ENCODE assay signal across 15 cellular contexts in the genomic region with DNA sequence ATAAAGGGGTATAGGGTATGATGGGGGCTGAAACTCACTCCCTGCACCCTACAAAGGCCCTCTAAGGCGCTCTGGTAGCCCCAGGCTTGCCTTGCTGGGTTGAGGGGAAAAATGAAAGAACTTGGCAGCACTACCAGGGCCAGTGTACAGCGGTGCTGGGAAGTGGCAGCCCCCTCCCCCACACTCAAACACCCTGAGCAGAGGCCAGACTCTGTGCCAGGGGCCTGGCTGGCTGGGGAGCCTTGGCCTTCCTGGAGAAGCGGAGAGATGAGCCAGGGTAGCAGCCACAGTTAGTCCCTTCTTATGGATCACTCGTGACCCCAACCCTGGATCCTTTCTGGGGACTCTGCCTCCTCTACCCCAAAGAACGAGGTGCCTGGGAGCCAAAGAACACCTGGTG. TPM values are rescaled to one million over a fixed set of nuclear protein-coding genes. Genes with fewer than 3 reads are reported as not detected.
A peak's percentile ranks its signal among the peaks of the same experiment; 100 is the strongest.
DNase-seq lines count a peak whose midpoint lies in the region; ATAC-seq and TF ChIP-seq lines count a peak whose summit lies in the region.
"Had no signal": no experiment of that assay in that cellular context is flagged by ENCODE, and none has a peak within 500 bp of the region (broad histone marks: within the 10 kb centered on the region; RNA-seq: fewer than 3 reads in every experiment).

No MANE protein-coding gene starts in this region.

- H3K27me3 Mint-ChIP-seq in CD4-positive, alpha-beta memory T cell, result no peaks in the 10 kb centered on the region
- no peaks in the 10 kb centered on the region for H3K27me3 Mint-ChIP-seq in activated T-helper 1 cell treated with anti-CD3 and anti-CD28 coated beads, Interleukin-12 subunit alpha, Interleukin-12 subunit beta, Interleukin-2, Interleukin-4 antibody, amounts not matched to agents 30 ng/mL and 10 ng/mL and 1 ng/mL, durations not matched to agents 14 hours and 24 hours and 36 hours (ENCODE audit: insufficient read depth)
- H3K27me3 Mint-ChIP-seq in naive B cell (no peaks in the 10 kb centered on the region), HFFc6 (ENCODE audit: insufficient read depth) (no peaks in the 10 kb centered on the region; the same call in 1 of the 2 replicates), endothelial cell (ENCODE audit: unreplicated experiment) (peaks cover 4% of the 10 kb centered on the region)
- H3K27me3 Mint-ChIP-seq: stimulated activated naive CD8-positive, alpha-beta T cell treated with anti-CD3 and anti-CD28 coated beads, Interleukin-15, Interleukin-2, amounts not matched to agents 100 ng/mL and 50 ng/mL, for 24 hours had no signal

- intact Hi-C loops in CD4-positive, alpha-beta memory T cell (cut with micrococcal nuclease), result no loop called here
- intact Hi-C loops in activated T-helper 1 cell treated with anti-CD3 and anti-CD28 coated beads, Interleukin-12 subunit alpha, Interleukin-12 subunit beta, Interleukin-2, Interleukin-4 antibody, amounts not matched to agents 30 ng/mL and 10 ng/mL and 1 ng/mL, durations not matched to agents 14 hours and 24 hours and 36 hours (cut with micrococcal nuclease), result loop anchor here (5.0 kb wide), 1 partner anchor 114 kb away; a partner anchor contains a TSS

- ATAC-seq in naive B cell (ENCODE audit: low read depth in 2 of 2), result no peak

- no peaks in the 10 kb centered on the region for H3K27me3 ChIP-seq in CD4-positive, alpha-beta memory T cell (ENCODE audit: insufficient read depth, low read length)
- no peaks in the 10 kb centered on the region for H3K27me3 ChIP-seq in MG63

- H3K4me3 ChIP-seq in CD4-positive, alpha-beta memory T cell (ENCODE audit: low read length in 2 of 2), result no peak overlapping the region
- H3K4me3 ChIP-seq in MG63, result no peak overlapping the region

- H3K4me1 Mint-ChIP-seq in CD4-positive, alpha-beta memory T cell, result peaks cover 15 to 39% (median 26%) of the 10 kb centered on the region in 4 donors
- H3K4me1 Mint-ChIP-seq in activated T-helper 1 cell treated with anti-CD3 and anti-CD28 coated beads, Interleukin-12 subunit alpha, Interleukin-12 subunit beta, Interleukin-2, Interleukin-4 antibody, amounts not matched to agents 30 ng/mL and 10 ng/mL and 1 ng/mL, durations not matched to agents 14 hours and 24 hours and 36 hours (ENCODE audit: low read depth), result peaks cover 26% of the 10 kb centered on the region
- peaks cover 33 to 62% (median 52%) of the 10 kb centered on the region in 3 donors for H3K4me1 Mint-ChIP-seq in naive B cell
- peaks cover 12% of the 10 kb centered on the region; the same call in 1 of the 2 replicates for H3K4me1 Mint-ChIP-seq in HFFc6 (ENCODE audit: low read depth)
- H3K4me1 Mint-ChIP-seq in endothelial cell (ENCODE audit: unreplicated experiment), result peaks cover 10% of the 10 kb centered on the region

- POLR2A ChIA-PET in CD4-positive, alpha-beta memory T cell (lab: Charles Lee; ENCODE audit: partially characterized antibody), result interaction anchor here (0.7 to 30.4 kb wide), 13 partner anchors 12 to 113 kb away, joined by 3 to 900 read pairs (median 21); a partner anchor contains a TSS

- H3K36me3 Mint-ChIP-seq in CD4-positive, alpha-beta memory T cell, result peaks cover 0 to 7% of the 10 kb centered on the region in 2 donors
- H3K36me3 Mint-ChIP-seq in activated T-helper 1 cell treated with anti-CD3 and anti-CD28 coated beads, Interleukin-12 subunit alpha, Interleukin-12 subunit beta, Interleukin-2, Interleukin-4 antibody, amounts not matched to agents 30 ng/mL and 10 ng/mL and 1 ng/mL, durations not matched to agents 14 hours and 24 hours and 36 hours (ENCODE audit: low read depth), result peaks cover 6% of the 10 kb centered on the region
- H3K36me3 Mint-ChIP-seq in naive B cell (no peaks in the 10 kb centered on the region), HFFc6 (ENCODE audit: low read depth) (peaks cover 4% of the 10 kb centered on the region; the same call in 1 of the 2 replicates), endothelial cell (ENCODE audit: low read depth, unreplicated experiment) (no peaks in the 10 kb centered on the region)

- H3K27ac ChIP-seq in 22Rv1, result peak overlapping the region; percentile 98
- H3K27ac ChIP-seq in CD4-positive, alpha-beta memory T cell (ENCODE audit: low read depth, low read length), result no peak overlapping the region

- peaks cover 48% of the 10 kb centered on the region for H3K4me1 ChIP-seq in CD4-positive, alpha-beta memory T cell (ENCODE audit: insufficient read depth, low read length)

- H3K9me3 ChIP-seq in CD4-positive, alpha-beta memory T cell (ENCODE audit: control insufficient read depth in 1 of 2, low read length in 2 of 2), result no peaks in the 10 kb centered on the region
- H3K9me3 ChIP-seq in MG63, result no peaks in the 10 kb centered on the region

- CTCF ChIA-PET in CD4-positive, alpha-beta memory T cell (lab: Charles Lee; ENCODE audit: partially characterized antibody), result interaction anchor here (0.9 to 4.8 kb wide), 5 partner anchors 29 to 115 kb away, joined by 3 to 38 read pairs (median 4); a partner anchor contains a TSS

- no peak for DNase-seq in CD4-positive, alpha-beta memory T cell
- DNase-seq in activated T-helper 1 cell treated with anti-CD3 and anti-CD28 coated beads, Interleukin-12 subunit alpha, Interleukin-12 subunit beta, Interleukin-2, Interleukin-4 antibody, amounts not matched to agents 30 ng/mL and 10 ng/mL and 1 ng/mL, durations not matched to agents 14 hours and 24 hours and 36 hours (ENCODE audit: low spot score), result no peak
- DNase-seq in naive B cell (no peak), HFFc6 (no peak), endothelial cell (ENCODE audit: low spot score) (no peak), MG63 (no peak)
- DNase-seq in activated CD4-positive, CD25-positive, alpha-beta regulatory T cell (lab: John Stamatoyannopoulos, UW), result no peak
- DNase-seq: activated gamma-delta T cell; cerebellar nuclear complex; PC-9; stimulated activated CD4-positive, alpha-beta T cell treated with anti-CD3 and anti-CD28 coated beads, Interleukin-4, amount 100 ng/mL, for 1 hour had no signal

- peak overlapping the region in 2 of 8 donors; percentile 29 to 38 for H3K4me3 Mint-ChIP-seq in CD4-positive, alpha-beta memory T cell
- H3K4me3 Mint-ChIP-seq in activated T-helper 1 cell treated with anti-CD3 and anti-CD28 coated beads, Interleukin-12 subunit alpha, Interleukin-12 subunit beta, Interleukin-2, Interleukin-4 antibody, amounts not matched to agents 30 ng/mL and 10 ng/mL and 1 ng/mL, durations not matched to agents 14 hours and 24 hours and 36 hours, result peak overlapping the region; percentile 91
- H3K4me3 Mint-ChIP-seq in naive B cell, result peak overlapping the region in 6 of 8 donors; percentile 51 to 93 (median 76)
- H3K4me3 Mint-ChIP-seq in HFFc6, result no peak overlapping the region
- H3K4me3 Mint-ChIP-seq in endothelial cell (ENCODE audit: unreplicated experiment), result no peak overlapping the region

- no peaks in the 10 kb centered on the region for H3K9me3 Mint-ChIP-seq in CD4-positive, alpha-beta memory T cell
- H3K9me3 Mint-ChIP-seq in activated T-helper 1 cell treated with anti-CD3 and anti-CD28 coated beads, Interleukin-12 subunit alpha, Interleukin-12 subunit beta, Interleukin-2, Interleukin-4 antibody, amounts not matched to agents 30 ng/mL and 10 ng/mL and 1 ng/mL, durations not matched to agents 14 hours and 24 hours and 36 hours, result no peaks in the 10 kb centered on the region
- H3K9me3 Mint-ChIP-seq in naive B cell (no peaks in the 10 kb centered on the region), HFFc6 (no peaks in the 10 kb centered on the region), endothelial cell (ENCODE audit: unreplicated experiment) (no peaks in the 10 kb centered on the region)
- H3K9me3 Mint-ChIP-seq: stimulated activated naive CD8-positive, alpha-beta T cell treated with anti-CD3 and anti-CD28 coated beads, Interleukin-15, Interleukin-2, amounts not matched to agents 100 ng/mL and 50 ng/mL, for 24 hours had no signal

- H3K36me3 ChIP-seq in CD4-positive, alpha-beta memory T cell (ENCODE audit: insufficient read depth, low read length), result no peaks in the 10 kb centered on the region
- H3K36me3 ChIP-seq in MG63, result no peaks in the 10 kb centered on the region

- peak overlapping the region in 5 of 7 donors; percentile 30 to 79 (median 70) for H3K27ac Mint-ChIP-seq in CD4-positive, alpha-beta memory T cell
- peak overlapping the region; percentile 65 for H3K27ac Mint-ChIP-seq in activated T-helper 1 cell treated with anti-CD3 and anti-CD28 coated beads, Interleukin-12 subunit alpha, Interleukin-12 subunit beta, Interleukin-2, Interleukin-4 antibody, amounts not matched to agents 30 ng/mL and 10 ng/mL and 1 ng/mL, durations not matched to agents 14 hours and 24 hours and 36 hours
- H3K27ac Mint-ChIP-seq in naive B cell, result peak overlapping the region in 1 of 6 donors; percentile 89
- H3K27ac Mint-ChIP-seq in HFFc6, result no peak overlapping the region
- no peak overlapping the region for H3K27ac Mint-ChIP-seq in endothelial cell (ENCODE audit: unreplicated experiment)

- TF ChIP-seq CTCF in 22Rv1 (IDR thresholded peaks at IDR 0.05), result no peak
- TF ChIP-seq CTCF in HFFc6 (IDR thresholded peaks at IDR 0.05), result no peak
- no peak for TF ChIP-seq CTCF in endothelial cell (IDR thresholded peaks at IDR 0.05; ENCODE audit: unreplicated experiment)

RNA-seq across cellular contexts. Expression of a gene that starts 2.7 kb away (rescaled TPM):
- 10 to 100 TPM; 90.1 to 99.1 TPM for total RNA-seq in CD4-positive, alpha-beta memory T cell
- polyA plus RNA-seq in CD4-positive, alpha-beta memory T cell, result 100 to 1,000 TPM; 152 to 162 TPM
- 55.1 and 61.4 TPM in 2 replicates for total RNA-seq in activated T-helper 1 cell treated with anti-CD3 and anti-CD28 coated beads, Interleukin-12 subunit alpha, Interleukin-12 subunit beta, Interleukin-2, Interleukin-4 antibody, amounts not matched to agents 30 ng/mL and 10 ng/mL and 1 ng/mL, durations not matched to agents 14 hours and 24 hours and 36 hours
- polyA plus RNA-seq in naive B cell (ENCODE audit: low read depth in 6 of 6), result 100 to 1,000 TPM; 183 to 250 (median 221) TPM
- 10 to 100 TPM; 28.5 to 43.7 (median 32.2) TPM for total RNA-seq in HFFc6 (2021; fragmentation: NEBNext Ultra II Directional; extraction: Animal tissue kit (Norgen Biotek cat#: 25700))
- 47.4 TPM for total RNA-seq in endothelial cell (ENCODE audit: unreplicated experiment)
- 39.4 and 44.2 TPM in 2 replicates for total RNA-seq in MG63 (2014; rRNA removed; shearing (Covaris generic); ENCODE audit: low replicate concordance)

RNA-seq across cellular contexts. Expression of a gene that starts 11.2 kb away (rescaled TPM):
- total RNA-seq in CD4-positive, alpha-beta memory T cell, result 1 to 10 TPM; 1.4 to 2.3 TPM
- polyA plus RNA-seq in CD4-positive, alpha-beta memory T cell, result under 1 TPM; 0.27 to 0.84 TPM
- 0.86 and 0.96 TPM in 2 replicates for total RNA-seq in activated T-helper 1 cell treated with anti-CD3 and anti-CD28 coated beads, Interleukin-12 subunit alpha, Interleukin-12 subunit beta, Interleukin-2, Interleukin-4 antibody, amounts not matched to agents 30 ng/mL and 10 ng/mL and 1 ng/mL, durations not matched to agents 14 hours and 24 hours and 36 hours
- polyA plus RNA-seq in naive B cell (ENCODE audit: low read depth in 6 of 6), result 1 to 10 TPM in 5 of 6 donors, not detected in 1; 1.5 to 6.8 (median 2.1) TPM
- not detected for total RNA-seq in HFFc6 (2021; fragmentation: NEBNext Ultra II Directional; extraction: Animal tissue kit (Norgen Biotek cat#: 25700))
- not detected for total RNA-seq in endothelial cell (ENCODE audit: unreplicated experiment)
- 0.26 and 3.0 TPM in 2 replicates for total RNA-seq in MG63 (2014; rRNA removed; shearing (Covaris generic); ENCODE audit: low replicate concordance)
- total RNA-seq: renal cortical epithelial cell had no signal

RNA-seq across cellular contexts. Expression of a gene that starts 13.8 kb away (rescaled TPM):
- total RNA-seq in CD4-positive, alpha-beta memory T cell, result not detected
- 1 to 10 TPM in 1 of 2 donors, under 1 TPM in 1; 0.35 to 1.7 TPM for polyA plus RNA-seq in CD4-positive, alpha-beta memory T cell
- not detected in 2 replicates for total RNA-seq in activated T-helper 1 cell treated with anti-CD3 and anti-CD28 coated beads, Interleukin-12 subunit alpha, Interleukin-12 subunit beta, Interleukin-2, Interleukin-4 antibody, amounts not matched to agents 30 ng/mL and 10 ng/mL and 1 ng/mL, durations not matched to agents 14 hours and 24 hours and 36 hours
- 1 to 10 TPM in 5 of 6 donors, not detected in 1; 1.1 to 2.5 (median 1.7) TPM for polyA plus RNA-seq in naive B cell (ENCODE audit: low read depth in 6 of 6)
- total RNA-seq in HFFc6 (2021; fragmentation: NEBNext Ultra II Directional; extraction: Animal tissue kit (Norgen Biotek cat#: 25700)), result not detected
- not detected for total RNA-seq in endothelial cell (ENCODE audit: unreplicated experiment)
- total RNA-seq in MG63 (2014; rRNA removed; shearing (Covaris generic); ENCODE audit: low replicate concordance), result not detected in 2 replicates
- total RNA-seq: mucosa of gallbladder, PC-9, renal cortical epithelial cell had no signal

RNA-seq across cellular contexts. Expression of a gene that starts 16.5 kb away (rescaled TPM):
- 100 to 1,000 TPM; 131 to 132 TPM for total RNA-seq in CD4-positive, alpha-beta memory T cell
- 100 to 1,000 TPM; 152 to 185 TPM for polyA plus RNA-seq in CD4-positive, alpha-beta memory T cell
- total RNA-seq in activated T-helper 1 cell treated with anti-CD3 and anti-CD28 coated beads, Interleukin-12 subunit alpha, Interleukin-12 subunit beta, Interleukin-2, Interleukin-4 antibody, amounts not matched to agents 30 ng/mL and 10 ng/mL and 1 ng/mL, durations not matched to agents 14 hours and 24 hours and 36 hours, result 200 and 203 TPM in 2 replicates
- polyA plus RNA-seq in naive B cell (ENCODE audit: low read depth in 6 of 6), result 100 to 1,000 TPM in 4 of 6 donors, 10 to 100 TPM in 2; 86.8 to 149 (median 120) TPM
- 10 to 100 TPM; 53.0 to 59.4 (median 55.1) TPM for total RNA-seq in HFFc6 (2021; fragmentation: NEBNext Ultra II Directional; extraction: Animal tissue kit (Norgen Biotek cat#: 25700))
- 32.9 TPM for total RNA-seq in endothelial cell (ENCODE audit: unreplicated experiment)
- total RNA-seq in MG63 (2014; rRNA removed; shearing (Covaris generic); ENCODE audit: low replicate concordance), result 85.1 and 122 TPM in 2 replicates

RNA-seq across cellular contexts. Expression of a gene that starts 23.1 kb away (rescaled TPM):
- total RNA-seq in CD4-positive, alpha-beta memory T cell, result 10 to 100 TPM; 22.7 to 23.2 TPM
- polyA plus RNA-seq in CD4-positive, alpha-beta memory T cell, result 10 to 100 TPM; 79.1 to 92.2 TPM
- 222 and 225 TPM in 2 replicates for total RNA-seq in activated T-helper 1 cell treated with anti-CD3 and anti-CD28 coated beads, Interleukin-12 subunit alpha, Interleukin-12 subunit beta, Interleukin-2, Interleukin-4 antibody, amounts not matched to agents 30 ng/mL and 10 ng/mL and 1 ng/mL, durations not matched to agents 14 hours and 24 hours and 36 hours
- polyA plus RNA-seq in naive B cell (ENCODE audit: low read depth in 6 of 6), result 1 to 10 TPM; 6.5 to 9.9 (median 8.7) TPM
- total RNA-seq in HFFc6 (2021; fragmentation: NEBNext Ultra II Directional; extraction: Animal tissue kit (Norgen Biotek cat#: 25700)), result 100 to 1,000 TPM in 5 of 6 experiments, 10 to 100 TPM in 1; 98.8 to 127 (median 108) TPM
- total RNA-seq in endothelial cell (ENCODE audit: unreplicated experiment), result 252 TPM
- 58.3 and 96.9 TPM in 2 replicates for total RNA-seq in MG63 (2014; rRNA removed; shearing (Covaris generic); ENCODE audit: low replicate concordance)

Comparison
In these comparisons a context has a peak if more than half of its experiments do, and no peak if none do; other contexts are left out.
1. H3K27ac Mint-ChIP-seq: peak in CD4-positive, alpha-beta memory T cell (5 of 7) and activated T-helper 1 cell treated with anti-CD3 and anti-CD28 coated beads, Interleukin-12 subunit alpha, Interleukin-12 subunit beta, Interleukin-2, Interleukin-4 antibody, amounts not matched to agents 30 ng/mL and 10 ng/mL and 1 ng/mL, durations not matched to agents 14 hours and 24 hours and 36 hours (single experiment); none in HFFc6 (single experiment) and endothelial cell (single experiment).
2. H3K4me3 Mint-ChIP-seq: peak in activated T-helper 1 cell treated with anti-CD3 and anti-CD28 coated beads, Interleukin-12 subunit alpha, Interleukin-12 subunit beta, Interleukin-2, Interleukin-4 antibody, amounts not matched to agents 30 ng/mL and 10 ng/mL and 1 ng/mL, durations not matched to agents 14 hours and 24 hours and 36 hours (single experiment) and naive B cell (6 of 8); none in HFFc6 (single experiment) and endothelial cell (single experiment).